Comparison of ENCODE assay signal across 8 cellular contexts in the genomic region with DNA sequence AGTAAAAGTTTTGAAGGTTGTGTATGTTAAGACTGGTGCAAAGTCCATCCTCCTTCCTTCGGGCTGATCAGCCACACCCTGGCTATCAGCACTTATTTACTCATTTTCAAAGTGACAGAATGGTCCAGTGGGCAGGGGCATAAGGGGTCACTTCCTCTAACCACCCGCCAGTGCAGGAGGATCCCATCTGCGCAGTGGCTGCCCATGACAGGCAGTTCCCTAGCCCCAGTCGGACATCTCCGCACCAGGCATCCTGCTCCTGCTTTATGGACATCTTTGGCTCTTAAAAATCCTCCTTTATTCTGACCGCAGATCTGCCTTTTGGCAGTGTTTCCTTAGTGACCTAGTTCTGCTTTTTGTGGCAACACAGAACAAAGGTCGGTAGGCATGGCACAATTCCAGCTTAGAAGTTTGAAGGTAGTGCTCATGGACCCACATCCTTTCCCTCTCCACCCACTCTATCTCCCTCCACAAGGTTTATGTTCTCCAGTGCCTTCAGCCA. TPM values are rescaled to one million over a fixed set of nuclear protein-coding genes. Genes with fewer than 3 reads are reported as not detected.
DNase-seq lines count a peak whose midpoint lies in the region; ATAC-seq and TF ChIP-seq lines count a peak whose summit lies in the region.

No MANE protein-coding gene starts in this region.

- H3K27ac ChIP-seq in HL-60 (replicated peaks) = no peak overlapping the region
- H3K27ac ChIP-seq in neutrophil = peak overlapping the region; percentile 59
- no peak overlapping the region for H3K27ac ChIP-seq in upper lobe of left lung

- H3K27me3 Mint-ChIP-seq in activated naive CD8-positive, alpha-beta T cell treated with anti-CD3 and anti-CD28 coated beads, Interleukin-2, amount 10 ng/mL, durations not matched to agents 7 days and 5 days = no peaks in the 10 kb centered on the region

- TF ChIP-seq CTCF in HL-60 (IDR thresholded peaks at IDR 0.05; ENCODE audit: insufficient read depth, low read length) (no peak), neutrophil (IDR thresholded peaks at IDR 0.05) (no peak), upper lobe of left lung (IDR thresholded peaks at IDR 0.05) (no peak)

- POLR2A ChIA-PET in activated naive CD8-positive, alpha-beta T cell treated with anti-CD3 and anti-CD28 coated beads, Interleukin-2, amount 10 ng/mL, durations not matched to agents 7 days and 5 days (lab: Charles Lee) = no interaction called here

- ATAC-seq in GM18870 (IDR thresholded peaks at IDR 0.05; ENCODE audit: unreplicated experiment) = peak; percentile 59
- no peak for ATAC-seq in activated naive CD8-positive, alpha-beta T cell treated with anti-CD3 and anti-CD28 coated beads, Interleukin-2, amount 10 ng/mL, durations not matched to agents 7 days and 5 days (ENCODE audit: low read depth)
- no peak for ATAC-seq in upper lobe of left lung (ENCODE audit: low FRiP score in 2 of 2)
- ATAC-seq in GM18519 (IDR thresholded peaks at IDR 0.05; ENCODE audit: low FRiP score, unreplicated experiment) = no peak

- H3K36me3 Mint-ChIP-seq in activated naive CD8-positive, alpha-beta T cell treated with anti-CD3 and anti-CD28 coated beads, Interleukin-2, amount 10 ng/mL, durations not matched to agents 7 days and 5 days = peaks cover 8% of the 10 kb centered on the region

- H3K4me3 ChIP-seq in HL-60 (replicated peaks; ENCODE audit: insufficient read depth, low read length) = no peak overlapping the region
- H3K4me3 ChIP-seq in neutrophil (ENCODE audit: low read depth in 1 of 2, low read length in 1 of 2) = no peak overlapping the region
- no peak overlapping the region for H3K4me3 ChIP-seq in H7 (ENCODE audit: insufficient read depth, low read depth, low read length)
- no peak overlapping the region for H3K4me3 ChIP-seq in upper lobe of left lung

- no peak for TF ChIP-seq POLR2A in upper lobe of left lung (IDR thresholded peaks at IDR 0.05)

- H3K4me1 ChIP-seq in neutrophil (ENCODE audit: control insufficient read depth in 1 of 2, insufficient read depth in 1 of 2, low read depth in 1 of 2, low read length in 1 of 2) = peaks cover 19 to 25% of the 10 kb centered on the region in 2 experiments
- H3K4me1 ChIP-seq in upper lobe of left lung = peaks cover 34 to 68% (median 52%) of the 10 kb centered on the region in 4 donors

- DNase-seq in HL-60 (ENCODE audit: low read depth in 1 of 2, low spot score in 1 of 2) (peak; percentile 44 to 55), NCI-H526 (lab: John Stamatoyannopoulos, UW) (no peak), H7 (no peak), upper lobe of left lung (no peak)
- DNase-seq in activated naive CD8-positive, alpha-beta T cell treated with anti-CD3 and anti-CD28 coated beads, Interleukin-2, amount 10 ng/mL, durations not matched to agents 7 days and 5 days = no peak

- no peaks in the 10 kb centered on the region for H3K9me3 Mint-ChIP-seq in activated naive CD8-positive, alpha-beta T cell treated with anti-CD3 and anti-CD28 coated beads, Interleukin-2, amount 10 ng/mL, durations not matched to agents 7 days and 5 days

- 32 to 55% methylated on average over 7 of the region's 7 CpGs for WGBS in upper lobe of left lung, 2 donors

- peaks cover 42% of the 10 kb centered on the region for H3K4me1 Mint-ChIP-seq in activated naive CD8-positive, alpha-beta T cell treated with anti-CD3 and anti-CD28 coated beads, Interleukin-2, amount 10 ng/mL, durations not matched to agents 7 days and 5 days

- no peak overlapping the region for H3K4me3 Mint-ChIP-seq in activated naive CD8-positive, alpha-beta T cell treated with anti-CD3 and anti-CD28 coated beads, Interleukin-2, amount 10 ng/mL, durations not matched to agents 7 days and 5 days

- H3K9me3 ChIP-seq in neutrophil (no peaks in the 10 kb centered on the region), upper lobe of left lung (no peaks in the 10 kb centered on the region)

- H3K27ac Mint-ChIP-seq in activated naive CD8-positive, alpha-beta T cell treated with anti-CD3 and anti-CD28 coated beads, Interleukin-2, amount 10 ng/mL, durations not matched to agents 7 days and 5 days = peak overlapping the region; percentile 56

- H3K36me3 ChIP-seq in neutrophil (peaks cover 18% of the 10 kb centered on the region), H7 (replicated peaks; ENCODE audit: control insufficient read depth, insufficient read depth, low read length) (no peaks in the 10 kb centered on the region), upper lobe of left lung (peaks cover 0 to 3% (median 0%) of the 10 kb centered on the region in 4 donors)

- TF ChIP-seq EP300 in upper lobe of left lung (IDR thresholded peaks at IDR 0.05) = no peak

- H3K27me3 ChIP-seq in HL-60 (ENCODE audit: insufficient read depth, poor library complexity, severe bottlenecking) (no peaks in the 10 kb centered on the region), neutrophil (no peaks in the 10 kb centered on the region), H7 (ENCODE audit: control insufficient read depth, insufficient read depth, low read length) (no peaks in the 10 kb centered on the region), upper lobe of left lung (no peaks in the 10 kb centered on the region)

RNA-seq across cellular contexts. Expression of a gene that starts 55.9 kb away (rescaled TPM):
- 10 to 100 TPM; 76.8 to 83.3 TPM for total RNA-seq in activated naive CD8-positive, alpha-beta T cell treated with anti-CD3 and anti-CD28 coated beads, Interleukin-2, amount 10 ng/mL, durations not matched to agents 7 days and 5 days
- total RNA-seq in H7 (2014; rRNA removed; shearing (Covaris generic)) = 3.8 and 5.0 TPM in 2 replicates
- 10 to 100 TPM; 16.1 to 57.6 (median 35.7) TPM for total RNA-seq in upper lobe of left lung

Comparison
In these comparisons a context has a peak if more than half of its experiments do, and no peak if none do; other contexts are left out.
1. DNase-seq: peak in HL-60 (2 of 2); none in activated naive CD8-positive, alpha-beta T cell treated with anti-CD3 and anti-CD28 coated beads, Interleukin-2, amount 10 ng/mL, durations not matched to agents 7 days and 5 days (single experiment), NCI-H526 (0 of 2), H7 (single experiment) and upper lobe of left lung (0 of 2).